Comparison of ENCODE assay signal across 21 cellular contexts in genomic region chr3:62577153-62577552, GRCh38.
"Had no signal": no experiment of that assay in that cellular context is flagged by ENCODE, and none has a peak within 500 bp of the region (broad histone marks: within the 10 kb centered on the region; RNA-seq: fewer than 3 reads in every experiment).

No MANE protein-coding gene starts in this region.

- H3K27ac ChIP-seq: HL-60, RWPE1 had no signal

- H3K36me3 ChIP-seq: MG63 had no signal

- H3K27me3 ChIP-seq: MG63 had no signal

- H3K4me3 ChIP-seq: MG63 had no signal

- H3K9me3 ChIP-seq: MG63 had no signal

- ATAC-seq: Panc1 had no signal

- H3K9ac ChIP-seq: SK-N-SH had no signal

- FAIRE-seq: HTR-8/SVneo had no signal

- DNase-seq: Karpas-422, KG1, MG63, NCI-H1092 treated with DMSO at 0.1 percent for 48 hours, NCI-H1436, NCI-H187, NCI-H2029, NCI-H2081 treated with DMSO at 0.1 percent for 48 hours, NCI-H2171, NCI-H226, NCI-H446, NCI-H510A, NCI-H524 treated with DMSO at 0.1 percent for 48 hours, NCI-H69, NCI-H774, SHP77, SK-N-SH had no signal

- H3K4me2 ChIP-seq: SK-N-SH had no signal
